ENCODE assay signal across 8 cellular contexts in genomic region chr2:9191044-9191481, GRCh38. TPM values are rescaled to one million over a fixed set of nuclear protein-coding genes. Genes with fewer than 3 reads are reported as not detected.
DNase-seq lines count a peak whose midpoint lies in the region.

No MANE protein-coding gene starts in this region.

- no peaks in the 10 kb centered on the region for H3K9me3 ChIP-seq in effector memory CD4-positive, alpha-beta T cell (ENCODE audit: control insufficient read depth, low read length)

- no peaks in the 10 kb centered on the region for H3K4me1 ChIP-seq in effector memory CD4-positive, alpha-beta T cell (ENCODE audit: control insufficient read depth, insufficient read depth, low read length, poor library complexity, severe bottlenecking)

- no peaks in the 10 kb centered on the region for H3K36me3 ChIP-seq in effector memory CD4-positive, alpha-beta T cell (ENCODE audit: control insufficient read depth, insufficient read depth, low read length)

- peaks cover 4% of the 10 kb centered on the region for H3K27me3 Mint-ChIP-seq in activated naive CD8-positive, alpha-beta T cell treated with anti-CD3 and anti-CD28 coated beads for 36 hours

- no peaks in the 10 kb centered on the region for H3K36me3 Mint-ChIP-seq in activated naive CD8-positive, alpha-beta T cell treated with anti-CD3 and anti-CD28 coated beads for 36 hours

- no peak overlapping the region for H3K4me3 ChIP-seq in skin epidermis
- no peak overlapping the region for H3K4me3 ChIP-seq in effector memory CD4-positive, alpha-beta T cell (ENCODE audit: insufficient read depth, low read depth, low read length, poor library complexity, severe bottlenecking)

- H3K27ac ChIP-seq in skin epidermis = peak overlapping the region in 17 of 21 experiments; percentile 27 to 75 (median 53)
- H3K27ac ChIP-seq in effector memory CD4-positive, alpha-beta T cell (ENCODE audit: insufficient read depth, low read length, poor library complexity, severe bottlenecking) = no peak overlapping the region

- H3K4me1 Mint-ChIP-seq in activated naive CD8-positive, alpha-beta T cell treated with anti-CD3 and anti-CD28 coated beads for 36 hours = no peaks in the 10 kb centered on the region

- no peak overlapping the region for H3K27ac Mint-ChIP-seq in activated naive CD8-positive, alpha-beta T cell treated with anti-CD3 and anti-CD28 coated beads for 36 hours

- peak; percentile 54 for DNase-seq in H4 (ENCODE audit: low spot score)
- peak; percentile 92 for DNase-seq in astrocyte of the hippocampus (ENCODE audit: low read depth, low spot score)
- peak; percentile 69 for DNase-seq in iPS-NIHi11 (ENCODE audit: low spot score)
- no peak for DNase-seq in KBM-7
- DNase-seq in activated naive CD8-positive, alpha-beta T cell treated with anti-CD3 and anti-CD28 coated beads for 36 hours = no peak
- DNase-seq in effector memory CD4-positive, alpha-beta T cell = no peak
- no peak for DNase-seq in stimulated activated CD4-positive, alpha-beta T cell treated with anti-CD3 and anti-CD28 coated beads, Interleukin-12 subunit alpha, Interleukin-12 subunit beta, amount 100 ng/mL, for 4 hours

- no peaks in the 10 kb centered on the region for H3K9me3 Mint-ChIP-seq in activated naive CD8-positive, alpha-beta T cell treated with anti-CD3 and anti-CD28 coated beads for 36 hours

- no peak overlapping the region for H3K4me3 Mint-ChIP-seq in activated naive CD8-positive, alpha-beta T cell treated with anti-CD3 and anti-CD28 coated beads for 36 hours

- in situ Hi-C loops in KBM-7 (cut with MboI; ENCODE audit: low pct_unique_long_range_greater_than_20kb, low sequenced_read_pairs) = no loop called here

- H3K27me3 ChIP-seq in effector memory CD4-positive, alpha-beta T cell (replicated peaks; ENCODE audit: control insufficient read depth, insufficient read depth, low read length, poor library complexity, severe bottlenecking) = no peaks in the 10 kb centered on the region

RNA-seq across cellular contexts. Expression of gene ASAP2, which starts 15.5 kb away (rescaled TPM):
- total RNA-seq in H4 (2014; rRNA removed; shearing (Covaris generic)) = 10.4 and 13.7 TPM in 2 replicates
- total RNA-seq in activated naive CD8-positive, alpha-beta T cell treated with anti-CD3 and anti-CD28 coated beads for 36 hours = under 1 TPM; 0.04 to 0.12 TPM

Comparison
In these comparisons a context has a peak if more than half of its experiments do, and no peak if none do; other contexts are left out.
1. DNase-seq: peak in H4 (single experiment), astrocyte of the hippocampus (single experiment) and iPS-NIHi11 (single experiment); none in KBM-7 (single experiment), activated naive CD8-positive, alpha-beta T cell treated with anti-CD3 and anti-CD28 coated beads for 36 hours (single experiment), effector memory CD4-positive, alpha-beta T cell (0 of 3) and stimulated activated CD4-positive, alpha-beta T cell treated with anti-CD3 and anti-CD28 coated beads, Interleukin-12 subunit alpha, Interleukin-12 subunit beta, amount 100 ng/mL, for 4 hours (single experiment).
2. RNA of gene ASAP2, which starts 15.5 kb away (total RNA-seq): 10.4 to 13.7 TPM in H4; 0.04 to 0.12 TPM in activated naive CD8-positive, alpha-beta T cell treated with anti-CD3 and anti-CD28 coated beads for 36 hours; every median in the first group is over 10 times any median in the second.